Comparison of ENCODE assay signal across 1 cellular context in genomic region chrX:155434906-155435743, GRCh38.
TF ChIP-seq lines count a peak whose summit lies in the region.

No MANE protein-coding gene starts in this region.

TF ChIP-seq in WTC11, 78 proteins besides CTCF, POLR2A, EP300 and RAD21 (continued from another document):
- TF ChIP-seq ZNF532 (CRISPR knock-in tag; IDR thresholded peaks at IDR 0.05; ENCODE audit: borderline replicate concordance) (no peak), GTF2I (CRISPR knock-in tag; conservative IDR thresholded peaks at IDR 0.05) (no peak), NFYB (CRISPR knock-in tag; conservative IDR thresholded peaks at IDR 0.05; ENCODE audit: low read depth) (no peak), ELF4 (CRISPR knock-in tag; IDR thresholded peaks at IDR 0.05; ENCODE audit: low read depth) (no peak), CREB1 (CRISPR knock-in tag; IDR thresholded peaks at IDR 0.05) (no peak), FOXJ3 (CRISPR knock-in tag; IDR thresholded peaks at IDR 0.05; ENCODE audit: borderline replicate concordance) (no peak), IRF2 (CRISPR knock-in tag; IDR thresholded peaks at IDR 0.05; ENCODE audit: borderline replicate concordance, low read depth) (no peak), ZNF512 (CRISPR knock-in tag; IDR thresholded peaks at IDR 0.05; ENCODE audit: borderline replicate concordance) (no peak), ZMAT4 (CRISPR knock-in tag; IDR thresholded peaks at IDR 0.05) (no peak)
